Comparison of ENCODE assay signal across 23 cellular contexts in genomic region chr20:22581437-22582385, GRCh38. TPM values are rescaled to one million over a fixed set of nuclear protein-coding genes. Genes with fewer than 3 reads are reported as not detected.
DNase-seq lines count a peak whose midpoint lies in the region; ATAC-seq, FAIRE-seq and TF ChIP-seq lines count a peak whose summit lies in the region.
"Had no signal": no experiment of that assay in that cellular context is flagged by ENCODE, and none has a peak within 500 bp of the region (broad histone marks: within the 10 kb centered on the region; RNA-seq: fewer than 3 reads in every experiment).

No MANE protein-coding gene starts in this region.

- no peaks in the 10 kb centered on the region for H4K20me1 ChIP-seq in osteoblast (ENCODE audit: insufficient read depth, low read length)

- H3K4me1 Mint-ChIP-seq in endodermal cell: peaks cover 34% of the 10 kb centered on the region
- H3K4me1 Mint-ChIP-seq: stimulated activated effector memory CD8-positive, alpha-beta T cell treated with anti-CD3 and anti-CD28 coated beads, Interleukin-12 subunit alpha, Interleukin-12 subunit beta, amount 100 ng/mL, for 72 hours had no signal

- H3K9me3 Mint-ChIP-seq in endodermal cell: no peaks in the 10 kb centered on the region

- H3K9ac ChIP-seq in HUES6 (ENCODE audit: low read length) (peak overlapping the region; percentile 50), endodermal cell (ENCODE audit: extremely low read depth, low read length, poor library complexity, severe bottlenecking) (peak overlapping the region; percentile 98)

- ATAC-seq in pancreas (no peak), HG02623 (IDR thresholded peaks at IDR 0.05; ENCODE audit: unreplicated experiment) (no peak)
- ATAC-seq: effector memory CD8-positive, alpha-beta T cell; foreskin keratinocyte; stimulated activated effector memory CD8-positive, alpha-beta T cell treated with anti-CD3 and anti-CD28 coated beads, Interleukin-12 subunit alpha, Interleukin-12 subunit beta, amount 100 ng/mL, for 72 hours had no signal

- H3K4me1 ChIP-seq in HUES6 (ENCODE audit: control insufficient read depth, insufficient read depth, low read length) (peaks cover 56% of the 10 kb centered on the region), endodermal cell (ENCODE audit: control insufficient read depth, insufficient read depth, low read length) (no peaks in the 10 kb centered on the region), pancreas (peaks cover 0 to 10% (median 0%) of the 10 kb centered on the region in 3 donors), osteoblast (ENCODE audit: insufficient read depth, low read length) (no peaks in the 10 kb centered on the region)
- H3K4me1 ChIP-seq: HAP-1 had no signal

- H3K27me3 ChIP-seq in HUES6 (ENCODE audit: control insufficient read depth, insufficient read depth, low read length) (peaks cover 99% of the 10 kb centered on the region), endodermal cell (ENCODE audit: control insufficient read depth, insufficient read depth, low read length, poor library complexity, severe bottlenecking) (peaks cover 44% of the 10 kb centered on the region), pancreas (no peaks in the 10 kb centered on the region), osteoblast (ENCODE audit: insufficient read depth, low read length) (peaks cover 26% of the 10 kb centered on the region)

- H3K4me3 ChIP-seq in HUES6 (ENCODE audit: low read depth, low read length) (peak overlapping the region; percentile 53), endodermal cell (ENCODE audit: low read length) (peak overlapping the region; percentile 87), pancreas (peak overlapping the region; percentile 46 to 90 (median 78)), osteoblast (ENCODE audit: insufficient read depth, low read length) (no peak overlapping the region)
- H3K4me3 ChIP-seq: HAP-1 had no signal

- peak overlapping the region; percentile 100 for H3K4me3 Mint-ChIP-seq in endodermal cell
- H3K4me3 Mint-ChIP-seq: effector memory CD8-positive, alpha-beta T cell; stimulated activated effector memory CD8-positive, alpha-beta T cell treated with anti-CD3 and anti-CD28 coated beads, Interleukin-12 subunit alpha, Interleukin-12 subunit beta, amount 100 ng/mL, for 72 hours had no signal

- DNase-seq in DMS153 treated with DMSO at 0.1 percent for 48 hours (lab: John Stamatoyannopoulos, UW; ENCODE audit: unreplicated experiment) (peak; percentile 23), DMS153 (lab: John Stamatoyannopoulos, UW) (no peak), endodermal cell (peak; percentile 70), pancreas (peak in 4 of 6 donors; percentile 32 to 69 (median 60)), DMS 273 (lab: John Stamatoyannopoulos, UW; ENCODE audit: unreplicated experiment) (no peak), osteoblast (ENCODE audit: insufficient read length, low spot score, missing footprints) (no peak)
- DNase-seq: activated CD4-positive, alpha-beta T cell treated with anti-CD3 and anti-CD28 coated beads, Interleukin-2, amount 50 U/mL, for 48 hours; activated effector memory CD4-positive, alpha-beta T cell treated with Interleukin-2 at 50 U/mL for 16 hours; brain microvascular endothelial cell; effector memory CD8-positive, alpha-beta T cell; foreskin keratinocyte; Karpas-422; NCI-H187; NCI-H82; stimulated activated CD4-positive, alpha-beta T cell treated with anti-CD3 and anti-CD28 coated beads, Interleukin-4, amount 100 ng/mL, for 4 hours; T-helper 9 cell had no signal

- H3K4me2 ChIP-seq in osteoblast (ENCODE audit: insufficient read depth, low read length): no peak overlapping the region

- H3K27me3 Mint-ChIP-seq in endodermal cell (ENCODE audit: insufficient read depth): peaks cover 68% of the 10 kb centered on the region

- intact Hi-C loops in pancreas (cut with DNase I): loop anchor here in 1 of 3 donors (10.0 kb wide), 1 partner anchor 197 kb away; no protein-coding TSS in a partner anchor

- H3K27ac Mint-ChIP-seq in endodermal cell: peak overlapping the region; percentile 94
- H3K27ac Mint-ChIP-seq: effector memory CD8-positive, alpha-beta T cell; stimulated activated effector memory CD8-positive, alpha-beta T cell treated with anti-CD3 and anti-CD28 coated beads, Interleukin-12 subunit alpha, Interleukin-12 subunit beta, amount 100 ng/mL, for 72 hours had no signal

- H3K27ac ChIP-seq in HUES6 (ENCODE audit: low read depth, low read length) (no peak overlapping the region), endodermal cell (ENCODE audit: low read depth, low read length) (no peak overlapping the region), pancreas (peak overlapping the region; percentile 87 to 98 (median 95)), osteoblast (ENCODE audit: low read depth, low read length) (no peak overlapping the region)
- H3K27ac ChIP-seq: 22Rv1, brain microvascular endothelial cell, foreskin keratinocyte, HL-60 had no signal

- no peaks in the 10 kb centered on the region for H3K9me3 ChIP-seq in HUES6 (ENCODE audit: control insufficient read depth, insufficient read depth, low read depth, low read length)
- no peaks in the 10 kb centered on the region for H3K9me3 ChIP-seq in endodermal cell (ENCODE audit: control insufficient read depth, low read length)
- no peaks in the 10 kb centered on the region for H3K9me3 ChIP-seq in pancreas
- no peaks in the 10 kb centered on the region for H3K9me3 ChIP-seq in osteoblast (ENCODE audit: low read depth, low read length)
- H3K9me3 ChIP-seq: HAP-1 had no signal

- 6 to 7% methylated on average over 15 to 48 of the region's 54 CpGs for WGBS in endodermal cell (ENCODE audit: insufficient coverage in 1 of 2, insufficient read length in 1 of 2), 2 experiments
- WGBS in pancreas, 2 donors: 1 to 2% methylated on average over 48 to 54 of the region's 54 CpGs

- FAIRE-seq in pancreas (lab: Jason Lieb, UNC): no peak

- no peaks in the 10 kb centered on the region for H3K79me2 ChIP-seq in osteoblast (ENCODE audit: insufficient read depth, low read length)

- no peaks in the 10 kb centered on the region for H3K36me3 ChIP-seq in HUES6 (ENCODE audit: control insufficient read depth, insufficient read depth, low read length)
- peaks cover 23% of the 10 kb centered on the region for H3K36me3 ChIP-seq in endodermal cell (ENCODE audit: control insufficient read depth, insufficient read depth, low read length)
- H3K36me3 ChIP-seq in pancreas: peaks cover 0 to 10% (median 2%) of the 10 kb centered on the region in 3 donors
- no peaks in the 10 kb centered on the region for H3K36me3 ChIP-seq in osteoblast (ENCODE audit: insufficient read depth, low read length)
- H3K36me3 ChIP-seq: brain microvascular endothelial cell, HAP-1 had no signal

- no peak overlapping the region for H2AFZ ChIP-seq in osteoblast (ENCODE audit: low read length)

- H3K36me3 Mint-ChIP-seq in endodermal cell (ENCODE audit: low read depth): peaks cover 33% of the 10 kb centered on the region
- H3K36me3 Mint-ChIP-seq: stimulated activated effector memory CD8-positive, alpha-beta T cell treated with anti-CD3 and anti-CD28 coated beads, Interleukin-12 subunit alpha, Interleukin-12 subunit beta, amount 100 ng/mL, for 72 hours had no signal

- peak; percentile 38 for TF ChIP-seq CTCF in endodermal cell (conservative IDR thresholded peaks at IDR 0.05)
- TF ChIP-seq CTCF in pancreas (IDR thresholded peaks at IDR 0.05): no peak
- TF ChIP-seq CTCF in osteoblast (IDR thresholded peaks at IDR 0.05; ENCODE audit: extremely low read depth, low read depth, low read length): no peak

RNA-seq across cellular contexts. Expression of gene FOXA2, which starts 2.7 kb away (rescaled TPM):
- total RNA-seq in endodermal cell (100 to 1,000 TPM in 1 of 2 donors, 10 to 100 TPM in 1; 86.7 to 123 TPM), pancreas (10 to 100 TPM; 14.2 to 30.1 (median 18.3) TPM), osteoblast (not detected in 2 replicates)
- polyA plus RNA-seq in endodermal cell (2013, experiment 1 of 2): 19.1 TPM
- polyA plus RNA-seq in endodermal cell (2013, experiment 2 of 2): 21.7 TPM
- 10 to 100 TPM; 15.6 to 30.4 TPM for polyA plus RNA-seq in pancreas
- total RNA-seq: mononuclear cell had no signal

Comparison
In these comparisons a context has a peak if more than half of its experiments do, and no peak if none do; other contexts are left out.
1. DNase-seq: peak in DMS153 treated with DMSO at 0.1 percent for 48 hours (single experiment), endodermal cell (single experiment) and pancreas (4 of 6); none in DMS153 (single experiment), DMS 273 (single experiment) and osteoblast (single experiment).
2. H3K27ac ChIP-seq: peak in pancreas (4 of 4); none in HUES6 (single experiment), endodermal cell (single experiment) and osteoblast (single experiment).
3. RNA of gene FOXA2, which starts 2.7 kb away (total RNA-seq): 86.7 to 123 TPM in endodermal cell and 14.2 to 30.1 TPM in pancreas; not detected in osteoblast; every median in the first group is over 10 times any median in the second.